ENCODE assay signal across 33 cellular contexts in the genomic region with DNA sequence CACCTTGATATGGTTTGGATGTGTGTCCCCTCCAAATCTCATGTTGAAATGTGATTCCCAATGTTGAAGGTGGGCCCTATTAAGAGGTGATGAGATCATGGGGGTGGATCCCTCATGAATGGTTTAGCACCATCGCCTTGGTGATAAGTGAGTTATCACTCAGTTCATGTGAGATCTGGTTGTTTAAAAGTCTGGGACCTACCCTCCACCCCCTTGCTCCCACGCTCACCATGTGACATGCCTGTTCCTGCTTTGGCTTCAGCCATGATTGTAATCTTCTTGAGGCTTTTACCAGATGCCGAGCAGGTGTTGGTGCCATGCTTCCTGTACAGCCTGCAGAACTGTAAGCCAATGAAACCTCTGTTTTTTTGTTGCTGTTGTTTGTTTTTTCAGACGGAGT.
"Had no signal": no experiment of that assay in that cellular context is flagged by ENCODE, and none has a peak within 500 bp of the region (broad histone marks: within the 10 kb centered on the region; RNA-seq: fewer than 3 reads in every experiment).

No MANE protein-coding gene starts in this region.

- ATAC-seq: activated CD8-positive, alpha-beta memory T cell treated with anti-CD3 and anti-CD28 coated beads, Interleukin-2, amount 10 ng/mL, durations not matched to agents 7 days and 5 days; PC-3 had no signal

- H3K27me3 ChIP-seq: brain microvascular endothelial cell, Peyer's patch had no signal

- H3K4me1 ChIP-seq: Peyer's patch had no signal

- H3K27me3 Mint-ChIP-seq: activated naive CD8-positive, alpha-beta T cell treated with anti-CD3 and anti-CD28 coated beads for 36 hours had no signal

- H3K36me3 ChIP-seq: brain microvascular endothelial cell, Peyer's patch, WERI-Rb-1 had no signal

- H3K27ac Mint-ChIP-seq: activated CD4-positive, alpha-beta memory T cell treated with anti-CD3 and anti-CD28 coated beads, Interleukin-2, amount 10 ng/mL, durations not matched to agents 7 days and 5 days; activated CD8-positive, alpha-beta memory T cell treated with anti-CD3 and anti-CD28 coated beads, Interleukin-2, amount 10 ng/mL, durations not matched to agents 7 days and 5 days; activated naive CD8-positive, alpha-beta T cell treated with anti-CD3 and anti-CD28 coated beads for 36 hours had no signal

- H3K4me3 ChIP-seq: Peyer's patch had no signal

- H3K9me3 ChIP-seq: Peyer's patch had no signal

- H3K4me3 Mint-ChIP-seq: activated CD4-positive, alpha-beta memory T cell treated with anti-CD3 and anti-CD28 coated beads, Interleukin-2, amount 10 ng/mL, durations not matched to agents 7 days and 5 days; activated CD8-positive, alpha-beta memory T cell treated with anti-CD3 and anti-CD28 coated beads, Interleukin-2, amount 10 ng/mL, durations not matched to agents 7 days and 5 days; activated naive CD8-positive, alpha-beta T cell treated with anti-CD3 and anti-CD28 coated beads for 36 hours had no signal

- DNase-seq: activated CD4-positive, alpha-beta memory T cell treated with anti-CD3 and anti-CD28 coated beads, Interleukin-2, amount 10 ng/mL, durations not matched to agents 7 days and 5 days; activated CD4-positive, alpha-beta T cell treated with anti-CD3 and anti-CD28 coated beads for 1 hour; activated CD4-positive, alpha-beta T cell treated with anti-CD3 and anti-CD28 coated beads for 48 hours; activated CD4-positive, CD25-positive, alpha-beta regulatory T cell; activated CD8-positive, alpha-beta memory T cell treated with anti-CD3 and anti-CD28 coated beads for 24 hours; activated CD8-positive, alpha-beta memory T cell treated with anti-CD3 and anti-CD28 coated beads, Interleukin-2, amount 10 ng/mL, durations not matched to agents 7 days and 5 days; activated CD8-positive, alpha-beta memory T cell treated with anti-CD3 and anti-CD28 coated beads, Interleukin-2, amount 50 U/mL, for 48 hours; activated effector memory CD4-positive, alpha-beta T cell treated with Interleukin-2 at 50 U/mL for 16 hours; activated naive CD4-positive, alpha-beta T cell; activated naive CD4-positive, alpha-beta T cell treated with anti-CD3 and anti-CD28 coated beads, Interleukin-2, amount 50 U/mL, for 16 hours; activated naive CD8-positive, alpha-beta T cell treated with anti-CD3 and anti-CD28 coated beads for 36 hours; activated T-cell treated with anti-CD3 and anti-CD28 coated beads, Interleukin-2, amount 50 U/mL, for 48 hours; amniotic stem cell; aorta; brain microvascular endothelial cell; central memory CD4-positive, alpha-beta T cell; NCI-H1105; NCI-H1417 treated with DMSO at 0.1 percent for 48 hours; NCI-H187 treated with DMSO at 0.1 percent for 48 hours; NCI-H2081; NCI-H226; NCI-H446 treated with DMSO at 0.1 percent for 48 hours; NCI-H524; NCI-H69; NCI-H82; PC-3; Peyer's patch; RPMI8226; SHP77 treated with DMSO at 0.1 percent for 48 hours; SW 1271; T-helper 1 cell; T-helper 9 cell; WERI-Rb-1 had no signal

- H3K27ac ChIP-seq: brain microvascular endothelial cell, Peyer's patch, WERI-Rb-1 had no signal
